ENCODE assay signal across 2 cellular contexts in genomic region chr9:135563039-135563476, GRCh38.
TF ChIP-seq lines count a peak whose summit lies in the region.

No MANE protein-coding gene starts in this region.

TF ChIP-seq in K562, 482 proteins besides CTCF, POLR2A, EP300 and RAD21 (continued from another document):
- TF ChIP-seq SIRT6 (IDR thresholded peaks at IDR 0.05; ENCODE audit: low read depth, low read length) (no peak), ZEB2 (IDR thresholded peaks at IDR 0.05) (peak; percentile 92)

TF ChIP-seq in SK-N-SH treated with all-trans-retinoic acid at 6 μM for 48 hours, 23 proteins besides CTCF, POLR2A, EP300 and RAD21 (continued from another document):
- TF ChIP-seq CSRNP3 (CRISPR knock-in tag; IDR thresholded peaks at IDR 0.05) (no peak), ZNF8 (CRISPR knock-in tag; IDR thresholded peaks at IDR 0.05) (no peak), ZNF565 (CRISPR knock-in tag; conservative IDR thresholded peaks at IDR 0.05; ENCODE audit: low read depth) (no peak), ZC3H10 (CRISPR knock-in tag; IDR thresholded peaks at IDR 0.05) (no peak), TSHZ2 (CRISPR knock-in tag; IDR thresholded peaks at IDR 0.05) (no peak), ESRRG (CRISPR knock-in tag; IDR thresholded peaks at IDR 0.05) (no peak), TOX (CRISPR knock-in tag; IDR thresholded peaks at IDR 0.05; ENCODE audit: borderline replicate concordance) (no peak), OSR1 (CRISPR knock-in tag; IDR thresholded peaks at IDR 0.05) (no peak), CREB5 (CRISPR knock-in tag; IDR thresholded peaks at IDR 0.05; ENCODE audit: low read depth) (no peak), ZFP3 (CRISPR knock-in tag; IDR thresholded peaks at IDR 0.05) (no peak), POU6F1 (CRISPR knock-in tag; IDR thresholded peaks at IDR 0.05; ENCODE audit: borderline replicate concordance, low read depth) (no peak), ISL1 (CRISPR knock-in tag; IDR thresholded peaks at IDR 0.05) (no peak), CSDC2 (CRISPR knock-in tag; IDR thresholded peaks at IDR 0.05) (no peak), GLIS3 (CRISPR knock-in tag; IDR thresholded peaks at IDR 0.05) (no peak), BACH2 (CRISPR knock-in tag; IDR thresholded peaks at IDR 0.05; ENCODE audit: borderline replicate concordance) (no peak), ZNF70 (CRISPR knock-in tag; IDR thresholded peaks at IDR 0.05) (no peak), TCF4 (CRISPR knock-in tag; IDR thresholded peaks at IDR 0.05; ENCODE audit: borderline replicate concordance) (no peak), PATZ1 (CRISPR knock-in tag; IDR thresholded peaks at IDR 0.05; ENCODE audit: borderline replicate concordance) (no peak), RARB (CRISPR knock-in tag; IDR thresholded peaks at IDR 0.05) (no peak)
